In genomic region chr19:5686647-5687359, GRCh38 we compare ENCODE assay signal across 8 cellular contexts. TPM values are rescaled to one million over a fixed set of nuclear protein-coding genes. Genes with fewer than 3 reads are reported as not detected.
DNase-seq lines count a peak whose midpoint lies in the region; ATAC-seq and TF ChIP-seq lines count a peak whose summit lies in the region.

No MANE protein-coding gene starts in this region.

- H3K4me1 Mint-ChIP-seq in T-helper 17 cell, result peaks cover 25% of the 10 kb centered on the region

- peaks cover 5 to 13% of the 10 kb centered on the region in 2 donors for H3K4me1 ChIP-seq in ascending aorta
- H3K4me1 ChIP-seq in hepatocyte (ENCODE audit: insufficient read depth), result peaks cover 3% of the 10 kb centered on the region
- peaks cover 4% of the 10 kb centered on the region for H3K4me1 ChIP-seq in rectal smooth muscle tissue (ENCODE audit: control insufficient read depth, insufficient read depth, low read length)
- H3K4me1 ChIP-seq in aorta (ENCODE audit: control insufficient read depth in 1 of 2, insufficient read depth in 2 of 2, low read length in 2 of 2), result no peaks in the 10 kb centered on the region

- 0% methylated on average over 11 of the region's 59 CpGs for WGBS in hepatocyte (ENCODE audit: low lambda C conversion rate, missing lambda C conversion rate)
- 1% methylated on average over 59 of the region's 59 CpGs for WGBS in aorta, 2 donors

- CTCF ChIA-PET in GM10248 (lab: Yijun Ruan, JAX), result interaction anchor here (0.6 to 6.0 kb wide), 25 partner anchors 9 to 289 kb away, joined by 3 to 79 read pairs (median 5); partner anchors contain the start of genes CATSPERD, LONP1, SAFB and SAFB2

- TF ChIP-seq CTCF in GM10248 (IDR thresholded peaks at IDR 0.05; ENCODE audit: control extremely low read depth, extremely low read depth, low read depth, missing control alignments) (peak; percentile 91), ascending aorta (IDR thresholded peaks at IDR 0.05) (peak; percentile 74 to 93 (median 90)), hepatocyte (IDR thresholded peaks at IDR 0.05; ENCODE audit: poor library complexity) (peak; percentile 80)

- H3K36me3 Mint-ChIP-seq in T-helper 17 cell (ENCODE audit: low read depth), result no peaks in the 10 kb centered on the region

- H3K9me3 ChIP-seq in T-helper 17 cell (ENCODE audit: control insufficient read depth, low read length, poor library complexity, severe bottlenecking) (no peaks in the 10 kb centered on the region), ascending aorta (no peaks in the 10 kb centered on the region), hepatocyte (ENCODE audit: low read depth) (no peaks in the 10 kb centered on the region), aorta (ENCODE audit: control insufficient read depth, low read length) (no peaks in the 10 kb centered on the region)

- H3K36me3 ChIP-seq in ascending aorta (peaks cover 1 to 4% of the 10 kb centered on the region in 2 donors), hepatocyte (replicated peaks; ENCODE audit: insufficient read depth, low read depth) (no peaks in the 10 kb centered on the region), rectal smooth muscle tissue (ENCODE audit: control insufficient read depth, insufficient read depth, low read length) (no peaks in the 10 kb centered on the region), aorta (ENCODE audit: control insufficient read depth in 1 of 2, insufficient read depth in 2 of 2, low read length in 1 of 2) (no peaks in the 10 kb centered on the region)

- no peak overlapping the region for H3K9ac ChIP-seq in rectal smooth muscle tissue (ENCODE audit: low read length)

- ATAC-seq in HG02623 (IDR thresholded peaks at IDR 0.05; ENCODE audit: unreplicated experiment) (peak; percentile 44), T-helper 17 cell (peak; percentile 59), aorta (ENCODE audit: low FRiP score) (peak; percentile 90)

- DNase-seq in GM10248 (ENCODE audit: extremely low spot score) (peak; percentile 98), NCI-H128 (lab: John Stamatoyannopoulos, UW; ENCODE audit: unreplicated experiment) (peak; percentile 64), T-helper 17 cell (peak; percentile 87 to 94 (median 92)), ascending aorta (ENCODE audit: low spot score in 2 of 2) (peak; percentile 76 to 97), hepatocyte (ENCODE audit: low spot score) (peak; percentile 97), aorta (peak; percentile 99 to 100)

- no peaks in the 10 kb centered on the region for H3K27me3 Mint-ChIP-seq in T-helper 17 cell

- H2AFZ ChIP-seq in hepatocyte, result peak overlapping the region; percentile 64

- H3K4me3 Mint-ChIP-seq in T-helper 17 cell, result peak overlapping the region; percentile 84

- peaks cover 15% of the 10 kb centered on the region for H4K20me1 ChIP-seq in hepatocyte (ENCODE audit: insufficient read depth, poor library complexity, severe bottlenecking)

- H3K4me2 ChIP-seq in hepatocyte, result peak overlapping the region; percentile 82

- H3K27me3 ChIP-seq in ascending aorta, result no peaks in the 10 kb centered on the region
- H3K27me3 ChIP-seq in hepatocyte, result no peaks in the 10 kb centered on the region
- no peaks in the 10 kb centered on the region for H3K27me3 ChIP-seq in rectal smooth muscle tissue (ENCODE audit: control insufficient read depth, insufficient read depth, low read length)
- no peaks in the 10 kb centered on the region for H3K27me3 ChIP-seq in aorta (ENCODE audit: control insufficient read depth in 1 of 2, insufficient read depth in 2 of 2, low read length in 1 of 2)

- intact Hi-C loops in ascending aorta (cut with DNase I), result loop anchor here (1.0 kb wide), 1 partner anchor 103 kb away; no protein-coding TSS in a partner anchor
- intact Hi-C loops in aorta (cut with DNase I), result no loop called here

- peak overlapping the region; percentile 64 to 66 for H3K27ac ChIP-seq in ascending aorta
- peak overlapping the region; percentile 75 for H3K27ac ChIP-seq in hepatocyte
- H3K27ac ChIP-seq in rectal smooth muscle tissue (ENCODE audit: low read depth, low read length), result peak overlapping the region; percentile 61
- H3K27ac ChIP-seq in aorta (ENCODE audit: low read depth in 1 of 2, low read length in 2 of 2), result no peak overlapping the region

- H3K27ac Mint-ChIP-seq in T-helper 17 cell, result peak overlapping the region; percentile 11

- no peaks in the 10 kb centered on the region for H3K9me2 ChIP-seq in hepatocyte (replicated peaks; ENCODE audit: insufficient read depth)

- POLR2A ChIA-PET in GM10248 (lab: Yijun Ruan, JAX), result interaction anchor here (0.5 to 1.5 kb wide), 8 partner anchors 10 to 1081 kb away, joined by 3 to 8 read pairs (median 5); partner anchors contain the start of genes CATSPERD and LONP1

- H3K79me2 ChIP-seq in hepatocyte, result peaks cover 16% of the 10 kb centered on the region

- H3K4me3 ChIP-seq in ascending aorta, result peak overlapping the region; percentile 48 to 68
- peak overlapping the region; percentile 51 for H3K4me3 ChIP-seq in hepatocyte
- peak overlapping the region; percentile 77 for H3K4me3 ChIP-seq in rectal smooth muscle tissue (ENCODE audit: low read length)
- peak overlapping the region in 1 of 2 donors; percentile 21 for H3K4me3 ChIP-seq in aorta (ENCODE audit: low read length in 2 of 2)

RNA-seq across cellular contexts. Expression of gene RPL36, which starts 3.3 kb away (rescaled TPM):
- total RNA-seq in T-helper 17 cell (1,000 to 10,000 TPM in 1 of 2 donors, 100 to 1,000 TPM in 1; 811 to 1,376 TPM), ascending aorta (885 TPM), hepatocyte (637 and 1,059 TPM in 2 replicates), aorta (100 to 1,000 TPM; 521 to 587 TPM)
- polyA plus RNA-seq in hepatocyte (917 and 990 TPM in 2 replicates), aorta (1,000 to 10,000 TPM in 1 of 2 donors, 100 to 1,000 TPM in 1; 977 to 1,438 TPM)

RNA-seq across cellular contexts. Expression of gene HSD11B1L, which starts 6.0 kb away (rescaled TPM):
- total RNA-seq in T-helper 17 cell, result 1 to 10 TPM; 1.4 to 3.1 TPM
- 116 TPM for total RNA-seq in ascending aorta
- total RNA-seq in hepatocyte, result 14.0 and 14.9 TPM in 2 replicates
- 25.1 and 26.0 TPM in 2 replicates for polyA plus RNA-seq in hepatocyte
- 1 to 10 TPM; 3.9 to 5.7 TPM for total RNA-seq in aorta
- 10 to 100 TPM in 1 of 2 donors, 1 to 10 TPM in 1; 8.5 to 12.0 TPM for polyA plus RNA-seq in aorta

RNA-seq across cellular contexts. Expression of gene MICOS13, which starts 6.5 kb away (rescaled TPM):
- 10 to 100 TPM; 26.9 to 27.9 TPM for total RNA-seq in T-helper 17 cell
- total RNA-seq in ascending aorta, result 75.6 TPM
- total RNA-seq in hepatocyte, result 32.3 and 38.2 TPM in 2 replicates
- polyA plus RNA-seq in hepatocyte, result 120 and 157 TPM in 2 replicates
- 10 to 100 TPM; 35.4 to 39.0 TPM for total RNA-seq in aorta
- polyA plus RNA-seq in aorta, result 100 to 1,000 TPM; 100 to 103 TPM

RNA-seq across cellular contexts. Expression of gene LONP1, which starts 33.1 kb away (rescaled TPM):
- total RNA-seq in T-helper 17 cell (10 to 100 TPM; 61.0 to 65.2 TPM), ascending aorta (60.0 TPM), hepatocyte (61.6 and 63.0 TPM in 2 replicates), aorta (10 to 100 TPM; 40.3 to 46.4 TPM)
- polyA plus RNA-seq in hepatocyte (79.1 and 79.2 TPM in 2 replicates), aorta (10 to 100 TPM; 20.4 to 64.6 TPM)

RNA-seq across cellular contexts. Expression of gene CATSPERD, which starts 33.6 kb away (rescaled TPM):
- total RNA-seq in T-helper 17 cell (not detected), ascending aorta (not detected), hepatocyte (not detected in 2 replicates), aorta (not detected)
- polyA plus RNA-seq in hepatocyte (not detected in 2 replicates), aorta (not detected)

Comparison
In these comparisons a context has a peak if more than half of its experiments do, and no peak if none do; other contexts are left out.
1. H3K27ac ChIP-seq: peak in ascending aorta (2 of 2), hepatocyte (single experiment) and rectal smooth muscle tissue (single experiment); none in aorta (0 of 2).
2. Peak in every context shown above with its lines, with median percentiles within 50 percentile points of each other: DNase-seq, CTCF ChIP-seq and ATAC-seq.